In the genomic region with DNA sequence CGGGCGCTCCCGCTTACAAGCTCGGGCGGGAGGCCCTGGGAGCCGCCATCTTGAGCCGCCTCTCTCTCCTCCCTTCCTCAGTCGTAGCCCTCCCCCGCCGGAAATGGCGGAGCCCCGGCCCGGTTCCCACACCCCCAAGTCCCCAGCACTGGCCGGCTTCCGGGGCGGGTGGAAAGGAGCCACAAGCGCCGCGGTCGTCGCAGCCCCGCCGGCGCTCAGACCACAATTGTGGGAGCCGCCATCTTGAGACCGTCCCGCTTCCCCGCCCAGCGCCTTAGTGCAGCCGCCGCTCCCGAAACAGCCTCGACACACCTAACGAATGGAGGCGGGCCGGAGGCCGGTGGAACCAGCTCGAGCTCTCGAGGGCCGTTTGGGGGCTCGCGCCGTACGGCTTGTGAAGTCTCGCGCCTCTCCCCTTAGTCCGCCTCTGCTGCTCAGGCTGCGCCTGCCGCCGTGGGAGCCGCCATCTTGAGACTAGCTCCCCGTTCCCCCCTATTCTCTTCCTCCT, we compare ENCODE assay signal across 8 cellular contexts. TPM values are rescaled to one million over a fixed set of nuclear protein-coding genes. Genes with fewer than 3 reads are reported as not detected.
DNase-seq lines count a peak whose midpoint lies in the region; ATAC-seq and TF ChIP-seq lines count a peak whose summit lies in the region.

No MANE protein-coding gene starts in this region.

- no peaks in the 10 kb centered on the region for H3K9me2 ChIP-seq in neural cell (ENCODE audit: insufficient read depth, low read length)

- no peaks in the 10 kb centered on the region for H3K27me3 Mint-ChIP-seq in stimulated activated naive CD8-positive, alpha-beta T cell treated with anti-CD3 and anti-CD28 coated beads, Interleukin-15, amount 100 ng/mL, for 72 hours

- H4K20me1 ChIP-seq in neural cell (ENCODE audit: insufficient read depth) = no peaks in the 10 kb centered on the region

- H3K9me3 Mint-ChIP-seq in stimulated activated naive CD8-positive, alpha-beta T cell treated with anti-CD3 and anti-CD28 coated beads, Interleukin-15, amount 100 ng/mL, for 72 hours = no peaks in the 10 kb centered on the region

- H3K27ac ChIP-seq in RWPE2 (ENCODE audit: poor library complexity, severe bottlenecking) (peak overlapping the region; percentile 92), neural cell (ENCODE audit: low read length) (peak overlapping the region; percentile 98)

- no peaks in the 10 kb centered on the region for H3K9me3 ChIP-seq in RWPE2 (ENCODE audit: severe bottlenecking)
- H3K9me3 ChIP-seq in neural cell (ENCODE audit: low read length) = no peaks in the 10 kb centered on the region

- ATAC-seq in GM21576 (IDR thresholded peaks at IDR 0.05; ENCODE audit: unreplicated experiment) = peak; percentile 36
- ATAC-seq in RWPE2 (ENCODE audit: low read depth) = peak; percentile 66
- peak; percentile 51 for ATAC-seq in stimulated activated naive CD8-positive, alpha-beta T cell treated with anti-CD3 and anti-CD28 coated beads, Interleukin-15, amount 100 ng/mL, for 72 hours

- TF ChIP-seq CTCF in RWPE2 (IDR thresholded peaks at IDR 0.05; ENCODE audit: poor library complexity, severe bottlenecking) (no peak), fibroblast of the aortic adventitia (IDR thresholded peaks at IDR 0.05; ENCODE audit: insufficient read depth, low read length) (no peak), neural cell (IDR thresholded peaks at IDR 0.05; ENCODE audit: poor library complexity, severe bottlenecking) (no peak)

- no peak overlapping the region for H3K4me2 ChIP-seq in neural cell (ENCODE audit: low read length)

- peak overlapping the region; percentile 100 for H3K27ac Mint-ChIP-seq in stimulated activated naive CD8-positive, alpha-beta T cell treated with anti-CD3 and anti-CD28 coated beads, Interleukin-15, amount 100 ng/mL, for 72 hours

- DNase-seq in DMS153 (lab: John Stamatoyannopoulos, UW) (peak; percentile 78), KG1 (lab: John Stamatoyannopoulos, UW) (peak; percentile 45), RWPE2 (ENCODE audit: low spot score) (peak; percentile 84), fibroblast of the aortic adventitia (ENCODE audit: low read depth) (peak; percentile 82)
- peak; percentile 82 for DNase-seq in activated effector memory CD4-positive, alpha-beta T cell treated with Interleukin-2 at 50 U/mL for 16 hours
- peak; percentile 79 to 88 for DNase-seq in stimulated activated naive CD8-positive, alpha-beta T cell treated with anti-CD3 and anti-CD28 coated beads, Interleukin-15, amount 100 ng/mL, for 72 hours

- no peaks in the 10 kb centered on the region for H3F3A ChIP-seq in neural cell (ENCODE audit: insufficient read depth, low read length, poor library complexity, severe bottlenecking)

- no peaks in the 10 kb centered on the region for H3K4me1 ChIP-seq in RWPE2 (ENCODE audit: insufficient read depth, poor library complexity, severe bottlenecking)

- TF ChIP-seq RAD21 in neural cell (conservative IDR thresholded peaks at IDR 0.05) = no peak

- H3K79me2 ChIP-seq in neural cell (replicated peaks; ENCODE audit: insufficient read depth, low read length) = peaks cover 21% of the 10 kb centered on the region

- peaks cover 42% of the 10 kb centered on the region for H3K4me1 Mint-ChIP-seq in stimulated activated naive CD8-positive, alpha-beta T cell treated with anti-CD3 and anti-CD28 coated beads, Interleukin-15, amount 100 ng/mL, for 72 hours

- H3K27me3 ChIP-seq in RWPE2 (ENCODE audit: insufficient read depth, poor library complexity, severe bottlenecking) (no peaks in the 10 kb centered on the region), neural cell (ENCODE audit: insufficient read depth, low read depth, low read length) (no peaks in the 10 kb centered on the region)

- peak overlapping the region; percentile 88 for H3K4me3 ChIP-seq in RWPE2 (ENCODE audit: severe bottlenecking)
- peak overlapping the region; percentile 88 for H3K4me3 ChIP-seq in fibroblast of the aortic adventitia (ENCODE audit: low read depth, low read length)
- H3K4me3 ChIP-seq in neural cell (ENCODE audit: low read length) = peak overlapping the region; percentile 85

- no peak overlapping the region for H2AFZ ChIP-seq in neural cell (ENCODE audit: low read depth, low read length)

- H3K9ac ChIP-seq in neural cell (ENCODE audit: low read length) = peak overlapping the region; percentile 98

- no peak for TF ChIP-seq EP300 in neural cell (conservative IDR thresholded peaks at IDR 0.05; ENCODE audit: poor library complexity, severe bottlenecking)

- H3K36me3 ChIP-seq in RWPE2 (ENCODE audit: low read depth) = peaks cover 25% of the 10 kb centered on the region
- H3K36me3 ChIP-seq in neural cell (ENCODE audit: insufficient read depth, low read length) = no peaks in the 10 kb centered on the region

- H3K4me3 Mint-ChIP-seq in stimulated activated naive CD8-positive, alpha-beta T cell treated with anti-CD3 and anti-CD28 coated beads, Interleukin-15, amount 100 ng/mL, for 72 hours = peak overlapping the region; percentile 100

TF ChIP-seq in neural cell, 6 proteins besides CTCF, POLR2A, EP300 and RAD21:
- TF ChIP-seq TAF1 (IDR thresholded peaks at IDR 0.05; ENCODE audit: low read depth) (peak; percentile 78), MXI1 (conservative IDR thresholded peaks at IDR 0.05; ENCODE audit: poor library complexity, severe bottlenecking) (no peak), EZH2 (IDR thresholded peaks at IDR 0.05; ENCODE audit: borderline replicate concordance, insufficient read depth, low read length, poor library complexity, severe bottlenecking) (no peak), SMC3 (conservative IDR thresholded peaks at IDR 0.05; ENCODE audit: poor library complexity) (no peak)
- TF ChIP-seq, protein P1, sequence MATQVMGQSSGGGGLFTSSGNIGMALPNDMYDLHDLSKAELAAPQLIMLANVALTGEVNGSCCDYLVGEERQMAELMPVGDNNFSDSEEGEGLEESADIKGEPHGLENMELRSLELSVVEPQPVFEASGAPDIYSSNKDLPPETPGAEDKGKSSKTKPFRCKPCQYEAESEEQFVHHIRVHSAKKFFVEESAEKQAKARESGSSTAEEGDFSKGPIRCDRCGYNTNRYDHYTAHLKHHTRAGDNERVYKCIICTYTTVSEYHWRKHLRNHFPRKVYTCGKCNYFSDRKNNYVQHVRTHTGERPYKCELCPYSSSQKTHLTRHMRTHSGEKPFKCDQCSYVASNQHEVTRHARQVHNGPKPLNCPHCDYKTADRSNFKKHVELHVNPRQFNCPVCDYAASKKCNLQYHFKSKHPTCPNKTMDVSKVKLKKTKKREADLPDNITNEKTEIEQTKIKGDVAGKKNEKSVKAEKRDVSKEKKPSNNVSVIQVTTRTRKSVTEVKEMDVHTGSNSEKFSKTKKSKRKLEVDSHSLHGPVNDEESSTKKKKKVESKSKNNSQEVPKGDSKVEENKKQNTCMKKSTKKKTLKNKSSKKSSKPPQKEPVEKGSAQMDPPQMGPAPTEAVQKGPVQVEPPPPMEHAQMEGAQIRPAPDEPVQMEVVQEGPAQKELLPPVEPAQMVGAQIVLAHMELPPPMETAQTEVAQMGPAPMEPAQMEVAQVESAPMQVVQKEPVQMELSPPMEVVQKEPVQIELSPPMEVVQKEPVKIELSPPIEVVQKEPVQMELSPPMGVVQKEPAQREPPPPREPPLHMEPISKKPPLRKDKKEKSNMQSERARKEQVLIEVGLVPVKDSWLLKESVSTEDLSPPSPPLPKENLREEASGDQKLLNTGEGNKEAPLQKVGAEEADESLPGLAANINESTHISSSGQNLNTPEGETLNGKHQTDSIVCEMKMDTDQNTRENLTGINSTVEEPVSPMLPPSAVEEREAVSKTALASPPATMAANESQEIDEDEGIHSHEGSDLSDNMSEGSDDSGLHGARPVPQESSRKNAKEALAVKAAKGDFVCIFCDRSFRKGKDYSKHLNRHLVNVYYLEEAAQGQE (IDR thresholded peaks at IDR 0.05; ENCODE audit: borderline replicate concordance) = no peak

RNA-seq across cellular contexts. Expression of a gene that starts 0.4 kb away (rescaled TPM):
- total RNA-seq in fibroblast of the aortic adventitia (ENCODE audit: low replicate concordance) = 16.4 and 34.5 TPM in 2 replicates
- polyA plus RNA-seq in neural cell = 7.3 and 10.3 TPM in 2 replicates
- polyA minus RNA-seq in neural cell = 25.5 and 29.9 TPM in 2 replicates

RNA-seq across cellular contexts. Expression of a gene that starts 1.4 kb away (rescaled TPM):
- 5.3 and 7.5 TPM in 2 replicates for total RNA-seq in fibroblast of the aortic adventitia (ENCODE audit: low replicate concordance)
- 5.2 and 6.3 TPM in 2 replicates for polyA plus RNA-seq in neural cell
- polyA minus RNA-seq in neural cell = 3.0 and 5.4 TPM in 2 replicates

RNA-seq across cellular contexts. Expression of a gene that starts 26.7 kb away (rescaled TPM):
- total RNA-seq in fibroblast of the aortic adventitia (ENCODE audit: low replicate concordance) = 0.45 and 5.6 TPM in 2 replicates
- 0.89 and 2.5 TPM in 2 replicates for polyA plus RNA-seq in neural cell
- 1.2 and 2.4 TPM in 2 replicates for polyA minus RNA-seq in neural cell

RNA-seq across cellular contexts. Expression of a gene that starts 36.3 kb away (rescaled TPM):
- 25.8 and 84.7 TPM in 2 replicates for total RNA-seq in fibroblast of the aortic adventitia (ENCODE audit: low replicate concordance)
- 117 and 159 TPM in 2 replicates for polyA plus RNA-seq in neural cell
- polyA minus RNA-seq in neural cell = 35.5 and 40.4 TPM in 2 replicates

RNA-seq across cellular contexts. Expression of a gene that starts 45.1 kb away (rescaled TPM):
- total RNA-seq in fibroblast of the aortic adventitia (ENCODE audit: low replicate concordance) = 0.27 and 6.0 TPM in 2 replicates
- 11.2 and 12.1 TPM in 2 replicates for polyA plus RNA-seq in neural cell
- polyA minus RNA-seq in neural cell = 2.9 and 5.3 TPM in 2 replicates

Comparison
In these comparisons a context has a peak if more than half of its experiments do, and no peak if none do; other contexts are left out.
1. Peak in every context shown above with its lines: DNase-seq, ATAC-seq, H3K4me3 ChIP-seq and H3K27ac ChIP-seq.